8 cellular contexts compared by ENCODE assay signal in genomic region chr1:211830055-211830329, GRCh38. TPM values are rescaled to one million over a fixed set of nuclear protein-coding genes. Genes with fewer than 3 reads are reported as not detected.
DNase-seq lines count a peak whose midpoint lies in the region; ATAC-seq and TF ChIP-seq lines count a peak whose summit lies in the region.

No MANE protein-coding gene starts in this region.

- no peaks in the 10 kb centered on the region for H3K27me3 ChIP-seq in esophagus squamous epithelium
- no peaks in the 10 kb centered on the region for H3K27me3 ChIP-seq in trophoblast cell (ENCODE audit: insufficient read depth, low read length)

- no peak overlapping the region for H2AK5ac ChIP-seq in trophoblast cell (ENCODE audit: low read length)

- H3K4me3 ChIP-seq in GM12864 (ENCODE audit: low read depth, low read length) (peak overlapping the region; percentile 83), esophagus squamous epithelium (peak overlapping the region; percentile 68 to 99 (median 98)), trophoblast cell (ENCODE audit: low read depth, low read length) (peak overlapping the region; percentile 89)

- peak overlapping the region; percentile 86 to 93 (median 93) for H3K27ac ChIP-seq in esophagus squamous epithelium
- no peak overlapping the region for H3K27ac ChIP-seq in trophoblast cell (ENCODE audit: low read depth, low read length)

- peak overlapping the region; percentile 88 for H4K8ac ChIP-seq in trophoblast cell (ENCODE audit: low read depth, low read length)

- H3K4me1 ChIP-seq in esophagus squamous epithelium (peaks cover 0 to 45% (median 19%) of the 10 kb centered on the region in 3 donors), trophoblast cell (ENCODE audit: control insufficient read depth in 1 of 2, insufficient read depth in 2 of 2, low read length in 2 of 2) (peaks cover 0 to 6% of the 10 kb centered on the region in 2 experiments)

- peak overlapping the region; percentile 72 for H4K12ac ChIP-seq in trophoblast cell (ENCODE audit: low read depth, low read length)

- H3K23ac ChIP-seq in trophoblast cell (ENCODE audit: low read length): no peak overlapping the region

- H3K79me2 ChIP-seq in trophoblast cell (ENCODE audit: control insufficient read depth, insufficient read depth, low read length, poor library complexity): peaks cover 2% of the 10 kb centered on the region

- H2BK12ac ChIP-seq in trophoblast cell (ENCODE audit: low read length): no peak overlapping the region

- peak overlapping the region; percentile 97 for H3K4me3 Mint-ChIP-seq in T-helper 17 cell

- H4K91ac ChIP-seq in trophoblast cell (ENCODE audit: low read depth, low read length): peak overlapping the region; percentile 86

- H3K4me1 Mint-ChIP-seq in T-helper 17 cell: peaks cover 45% of the 10 kb centered on the region

- H3K36me3 ChIP-seq in esophagus squamous epithelium (peaks cover 0 to 8% (median 0%) of the 10 kb centered on the region in 3 donors), trophoblast cell (ENCODE audit: control insufficient read depth in 1 of 2, insufficient read depth in 2 of 2, low read length in 2 of 2) (peaks cover 0 to 1% of the 10 kb centered on the region in 2 experiments)

- no peak for TF ChIP-seq POLR2A in esophagus squamous epithelium (IDR thresholded peaks at IDR 0.05)

- H3K4ac ChIP-seq in trophoblast cell (ENCODE audit: low read depth, low read length): no peak overlapping the region

- no peaks in the 10 kb centered on the region for H3K36me3 Mint-ChIP-seq in T-helper 17 cell (ENCODE audit: low read depth)

- peak overlapping the region; percentile 93 for H3K18ac ChIP-seq in trophoblast cell (ENCODE audit: low read length)

- H2BK5ac ChIP-seq in trophoblast cell (ENCODE audit: low read depth, low read length, poor library complexity): peak overlapping the region; percentile 28

- H2AFZ ChIP-seq in trophoblast cell (ENCODE audit: insufficient read depth, low read length, poor library complexity): peak overlapping the region; percentile 66

- peak overlapping the region; percentile 98 for H3K4me2 ChIP-seq in trophoblast cell (ENCODE audit: low read length)

- TF ChIP-seq CTCF in GM12864 (IDR thresholded peaks at IDR 0.05; ENCODE audit: low read depth, low read length, missing control alignments): no peak
- no peak for TF ChIP-seq CTCF in esophagus squamous epithelium (IDR thresholded peaks at IDR 0.05)

- peak; percentile 20 for ATAC-seq in HG02938 (IDR thresholded peaks at IDR 0.05; ENCODE audit: unreplicated experiment)
- peak; percentile 18 for ATAC-seq in T-helper 17 cell
- no peak for ATAC-seq in HG03342 (IDR thresholded peaks at IDR 0.05; ENCODE audit: unreplicated experiment)
- no peak for ATAC-seq in GM21526 (IDR thresholded peaks at IDR 0.05; ENCODE audit: low FRiP score, unreplicated experiment)
- ATAC-seq in left colon: no peak

- H3K9me3 ChIP-seq in T-helper 17 cell (ENCODE audit: control insufficient read depth, low read length, poor library complexity, severe bottlenecking): no peaks in the 10 kb centered on the region
- H3K9me3 ChIP-seq in esophagus squamous epithelium: no peaks in the 10 kb centered on the region
- no peaks in the 10 kb centered on the region for H3K9me3 ChIP-seq in trophoblast cell (ENCODE audit: insufficient read depth, low read depth, low read length)

- H3K79me1 ChIP-seq in trophoblast cell (ENCODE audit: low read length): peaks cover 4% of the 10 kb centered on the region

- intact Hi-C loops in esophagus squamous epithelium (cut with DNase I): loop anchor here (5.0 kb wide), 1 partner anchor 133 kb away; no protein-coding TSS in a partner anchor
- intact Hi-C loops in left colon (cut with DNase I, micrococcal nuclease): no loop called here

- no peak overlapping the region for H2BK120ac ChIP-seq in trophoblast cell (ENCODE audit: insufficient read depth, low read length, poor library complexity)

- 0% methylated on average over 16 to 31 of the region's 45 CpGs for WGBS in esophagus squamous epithelium, 2 donors
- WGBS in trophoblast cell (ENCODE audit: extremely low coverage, insufficient coverage, insufficient read length): no CpG with 5 or more reads among the region's 45 CpGs

- H3K27ac Mint-ChIP-seq in T-helper 17 cell: peak overlapping the region; percentile 94

- no peaks in the 10 kb centered on the region for H3K27me3 Mint-ChIP-seq in T-helper 17 cell

- peak overlapping the region; percentile 82 for H3K14ac ChIP-seq in trophoblast cell (ENCODE audit: low read length)

- H3K9ac ChIP-seq in trophoblast cell (ENCODE audit: low read length): peak overlapping the region; percentile 83

- no peak for DNase-seq in GM12864 (ENCODE audit: low read depth)
- DNase-seq in T-helper 17 cell: peak in 1 of 3 donors; percentile 8
- DNase-seq in esophagus squamous epithelium (lab: John Stamatoyannopoulos, UW): no peak
- no peak for DNase-seq in trophoblast cell
- DNase-seq in left colon: no peak

RNA-seq across cellular contexts. Expression of gene LPGAT1, which starts 0.6 kb away (rescaled TPM):
- total RNA-seq in T-helper 17 cell (10 to 100 TPM; 35.0 to 42.9 TPM), esophagus squamous epithelium (10 to 100 TPM; 10.8 to 32.0 (median 24.8) TPM), left colon (10 to 100 TPM; 30.9 to 46.0 TPM)
- 8.9 and 9.9 TPM in 2 replicates for polyA plus RNA-seq in trophoblast cell (2013)

Comparison
In these comparisons a context has a peak if more than half of its experiments do, and no peak if none do; other contexts are left out.
1. ATAC-seq: peak in HG02938 (single experiment) and T-helper 17 cell (single experiment); none in HG03342 (single experiment), GM21526 (single experiment) and left colon (single experiment).
2. Peak in every context shown above with its lines, with median percentiles within 50 percentile points of each other: H3K4me3 ChIP-seq.